In the genomic region with DNA sequence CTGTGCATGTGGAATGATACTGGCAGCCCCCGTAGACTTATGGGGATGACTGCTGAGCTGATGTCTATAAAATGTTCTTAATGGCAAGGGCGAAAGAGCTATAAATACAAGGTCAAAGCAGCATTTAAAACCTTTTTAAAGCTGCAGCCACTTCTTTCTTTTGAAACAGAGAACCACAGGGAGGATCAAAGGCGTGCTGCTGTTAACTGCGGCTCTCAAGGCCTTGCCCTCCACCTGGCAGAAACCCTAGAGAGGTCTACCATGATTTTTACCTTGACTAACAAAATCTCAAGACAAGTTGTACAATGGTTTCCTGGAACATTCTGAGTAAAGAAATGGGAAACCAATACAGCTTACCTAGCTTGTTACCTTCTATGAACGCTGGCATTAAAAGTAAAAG, we compare ENCODE assay signal across 12 cellular contexts.
DNase-seq lines count a peak whose midpoint lies in the region; ATAC-seq, FAIRE-seq and TF ChIP-seq lines count a peak whose summit lies in the region.
"Had no signal": no experiment of that assay in that cellular context is flagged by ENCODE, and none has a peak within 500 bp of the region (broad histone marks: within the 10 kb centered on the region; RNA-seq: fewer than 3 reads in every experiment).

No MANE protein-coding gene starts in this region.

- H3K9me3 ChIP-seq in HEK293 (ENCODE audit: control insufficient read depth, insufficient read depth, low read depth, low read length), result no peaks in the 10 kb centered on the region
- H3K9me3 ChIP-seq in adipocyte (ENCODE audit: control insufficient read depth, low read length), result no peaks in the 10 kb centered on the region
- H3K9me3 ChIP-seq in left lung, result no peaks in the 10 kb centered on the region
- no peaks in the 10 kb centered on the region for H3K9me3 ChIP-seq in spleen
- H3K9me3 ChIP-seq: neutrophil had no signal

- H3K9me3 Mint-ChIP-seq in glutamatergic neuron (ENCODE audit: unreplicated experiment), result peaks cover 15% of the 10 kb centered on the region
- no peaks in the 10 kb centered on the region for H3K9me3 Mint-ChIP-seq in stimulated activated effector memory CD8-positive, alpha-beta T cell treated with anti-CD3 and anti-CD28 coated beads, Interleukin-12 subunit alpha, Interleukin-12 subunit beta, amount 100 ng/mL, for 72 hours
- H3K9me3 Mint-ChIP-seq: activated T-helper 2 cell treated with anti-CD3 and anti-CD28 coated beads, Interferon-gamma antibody, Interleukin-2, Interleukin-4, amounts not matched to agents 10 μg/mL and 5 μg/mL and 100 μg/mL, durations not matched to agents 14 hours and 24 hours and 36 hours had no signal

- H3K4me1 ChIP-seq in HEK293 (ENCODE audit: control insufficient read depth, insufficient read depth, low read length) (peaks cover 29% of the 10 kb centered on the region), adipocyte (ENCODE audit: control insufficient read depth, insufficient read depth, low read length) (peaks cover 60% of the 10 kb centered on the region), left lung (peaks cover 31 to 65% of the 10 kb centered on the region in 2 donors), spleen (peaks cover 42 to 98% (median 76%) of the 10 kb centered on the region in 6 donors)

- CTCF ChIA-PET in HEK293 (lab: Yijun Ruan, JAX), result interaction anchor here (0.8 to 1.1 kb wide), 2 partner anchors 22 to 26 kb away, joined by 3 to 4 read pairs; no protein-coding TSS in a partner anchor

- no peak for TF ChIP-seq POLR2A in spleen (IDR thresholded peaks at IDR 0.05)
- no peak for TF ChIP-seq POLR2A in GM12891 (IDR thresholded peaks at IDR 0.05; ENCODE audit: low read depth, low read length)

- POLR2A ChIA-PET in HEK293 (lab: Yijun Ruan, JAX), result no interaction called here

- peaks cover 29% of the 10 kb centered on the region for H3K4me1 Mint-ChIP-seq in glutamatergic neuron (ENCODE audit: low read depth, unreplicated experiment)
- H3K4me1 Mint-ChIP-seq in stimulated activated effector memory CD8-positive, alpha-beta T cell treated with anti-CD3 and anti-CD28 coated beads, Interleukin-12 subunit alpha, Interleukin-12 subunit beta, amount 100 ng/mL, for 72 hours, result peaks cover 35% of the 10 kb centered on the region

- H3K4me3 ChIP-seq in HEK293 (ENCODE audit: low read depth, low read length) (no peak overlapping the region), adipocyte (ENCODE audit: low read length) (peak overlapping the region; percentile 38), left lung (no peak overlapping the region), spleen (no peak overlapping the region)
- H3K4me3 ChIP-seq: K562 had no signal

- H3K27me3 ChIP-seq in adipocyte (replicated peaks; ENCODE audit: control insufficient read depth, insufficient read depth, low read length) (no peaks in the 10 kb centered on the region), left lung (no peaks in the 10 kb centered on the region), spleen (replicated peaks in 1 of 7) (no peaks in the 10 kb centered on the region)
- H3K27me3 ChIP-seq: foreskin keratinocyte, neutrophil had no signal

- peak overlapping the region; percentile 32 for H3K27ac ChIP-seq in HEK293 (ENCODE audit: extremely low read depth, low read depth, low read length)
- H3K27ac ChIP-seq in left lung, result peak overlapping the region; percentile 70 to 73
- H3K27ac ChIP-seq in spleen, result peak overlapping the region; percentile 41 to 79 (median 74)
- H3K27ac ChIP-seq: foreskin keratinocyte had no signal

- peak; percentile 5 for ATAC-seq in left lung
- ATAC-seq in stimulated activated effector memory CD8-positive, alpha-beta T cell treated with anti-CD3 and anti-CD28 coated beads, Interleukin-12 subunit alpha, Interleukin-12 subunit beta, amount 100 ng/mL, for 72 hours, result no peak
- ATAC-seq: foreskin keratinocyte, K562 had no signal

- intact Hi-C loops in left lung (cut with DNase I), result no loop called here
- intact Hi-C loops in spleen (cut with DNase I; ENCODE audit: low total_unique reads), result no loop called here

- WGBS in spleen, 5 donors, result 64 to 76% (median 66%) methylated on average over 5 of the region's 5 CpGs

- H3K27me3 Mint-ChIP-seq in glutamatergic neuron (ENCODE audit: unreplicated experiment), result peaks cover 11% of the 10 kb centered on the region

- DNase-seq in adipocyte (ENCODE audit: low read depth), result no peak
- no peak for DNase-seq in left lung
- DNase-seq in spleen, result no peak
- DNase-seq in HPDE6-E6E7 (ENCODE audit: extremely low spot score), result no peak
- no peak for DNase-seq in glutamatergic neuron
- no peak for DNase-seq in GM12891 (ENCODE audit: insufficient read length, low spot score)
- no peak for DNase-seq in stimulated activated effector memory CD8-positive, alpha-beta T cell treated with anti-CD3 and anti-CD28 coated beads, Interleukin-12 subunit alpha, Interleukin-12 subunit beta, amount 100 ng/mL, for 72 hours (ENCODE audit: low spot score in 2 of 2)
- DNase-seq: foreskin keratinocyte had no signal

- peaks cover 5% of the 10 kb centered on the region for H3K36me3 Mint-ChIP-seq in glutamatergic neuron (ENCODE audit: unreplicated experiment)
- H3K36me3 Mint-ChIP-seq in stimulated activated effector memory CD8-positive, alpha-beta T cell treated with anti-CD3 and anti-CD28 coated beads, Interleukin-12 subunit alpha, Interleukin-12 subunit beta, amount 100 ng/mL, for 72 hours, result peaks cover 54% of the 10 kb centered on the region

- H3K36me3 ChIP-seq in HEK293 (ENCODE audit: control insufficient read depth in 2 of 2, insufficient read depth in 1 of 2, low read length in 2 of 2), result peaks cover 0 to 12% of the 10 kb centered on the region in 2 experiments; a peak in 2 of 3 replicates
- H3K36me3 ChIP-seq in adipocyte (ENCODE audit: control insufficient read depth, insufficient read depth, low read length, severe bottlenecking), result peaks cover 53% of the 10 kb centered on the region
- peaks cover 0 to 48% of the 10 kb centered on the region in 2 donors for H3K36me3 ChIP-seq in left lung
- peaks cover 0 to 91% (median 10%) of the 10 kb centered on the region in 6 donors for H3K36me3 ChIP-seq in spleen

- H3K27ac Mint-ChIP-seq in glutamatergic neuron (ENCODE audit: unreplicated experiment), result no peak overlapping the region
- H3K27ac Mint-ChIP-seq in stimulated activated effector memory CD8-positive, alpha-beta T cell treated with anti-CD3 and anti-CD28 coated beads, Interleukin-12 subunit alpha, Interleukin-12 subunit beta, amount 100 ng/mL, for 72 hours, result no peak overlapping the region
- H3K27ac Mint-ChIP-seq: activated T-helper 2 cell treated with anti-CD3 and anti-CD28 coated beads, Interferon-gamma antibody, Interleukin-2, Interleukin-4, amounts not matched to agents 10 μg/mL and 5 μg/mL and 100 μg/mL, durations not matched to agents 14 hours and 24 hours and 36 hours had no signal

- no peak for TF ChIP-seq CTCF in HEK293 (tag by site-specific recombination; IDR thresholded peaks at IDR 0.05)
- TF ChIP-seq CTCF in left lung (IDR thresholded peaks at IDR 0.05), result no peak
- no peak for TF ChIP-seq CTCF in spleen (IDR thresholded peaks at IDR 0.05 in 8 of 11, conservative IDR thresholded peaks at IDR 0.05 in 3 of 11)
- TF ChIP-seq CTCF in glutamatergic neuron (IDR thresholded peaks at IDR 0.05; ENCODE audit: partially characterized antibody, unreplicated experiment), result no peak

- peak overlapping the region; percentile 89 for H3K9ac ChIP-seq in adipocyte (ENCODE audit: low read length)

- no peak overlapping the region for H3K4me3 Mint-ChIP-seq in glutamatergic neuron (ENCODE audit: unreplicated experiment)
- no peak overlapping the region for H3K4me3 Mint-ChIP-seq in stimulated activated effector memory CD8-positive, alpha-beta T cell treated with anti-CD3 and anti-CD28 coated beads, Interleukin-12 subunit alpha, Interleukin-12 subunit beta, amount 100 ng/mL, for 72 hours

- FAIRE-seq in GM12891 (lab: Jason Lieb, UNC), result no peak
- FAIRE-seq: K562 had no signal

TF ChIP-seq in HEK293, 187 proteins besides CTCF, POLR2A, EP300 and RAD21 (continues in another document):
- TF ChIP-seq ZNF549 (tag by site-specific recombination; IDR thresholded peaks at IDR 0.05) (no peak), ZFP69B (tag by site-specific recombination; IDR thresholded peaks at IDR 0.05) (no peak), ZNF501 (tag by site-specific recombination; IDR thresholded peaks at IDR 0.05) (no peak), ZNF621 (tag by site-specific recombination; IDR thresholded peaks at IDR 0.05) (no peak), HOXA7 (CRISPR knock-in tag; IDR thresholded peaks at IDR 0.05; ENCODE audit: borderline replicate concordance) (no peak), ZNF169 (tag by site-specific recombination; IDR thresholded peaks at IDR 0.05) (no peak), ZNF302 (tag by site-specific recombination; IDR thresholded peaks at IDR 0.05; ENCODE audit: low read depth) (no peak), ZNF324 (tag by site-specific recombination; IDR thresholded peaks at IDR 0.05) (no peak), ZNF558 (tag by site-specific recombination; IDR thresholded peaks at IDR 0.05) (no peak), ZNF416 (tag by site-specific recombination; IDR thresholded peaks at IDR 0.05) (no peak), ZNF350 (tag by site-specific recombination; IDR thresholded peaks at IDR 0.05) (no peak)

TF ChIP-seq in GM12891, 5 proteins besides CTCF, POLR2A, EP300 and RAD21:
- TF ChIP-seq PAX5 (IDR thresholded peaks at IDR 0.05; ENCODE audit: insufficient read depth, low read length, severe bottlenecking), result no peak
- TF ChIP-seq POU2F2 (IDR thresholded peaks at IDR 0.05; ENCODE audit: low read depth, low read length), result no peak
- no peak for TF ChIP-seq SPI1 (IDR thresholded peaks at IDR 0.05; ENCODE audit: low read depth, low read length)
- no peak for TF ChIP-seq POLR2AphosphoS5 (IDR thresholded peaks at IDR 0.05; ENCODE audit: low read depth, low read length)
- no peak for TF ChIP-seq TAF1 (IDR thresholded peaks at IDR 0.05; ENCODE audit: low read depth, low read length)
